ENCODE assay signal across 21 cellular contexts in genomic region chr2:96191937-96192670, GRCh38. TPM values are rescaled to one million over a fixed set of nuclear protein-coding genes. Genes with fewer than 3 reads are reported as not detected.
DNase-seq lines count a peak whose midpoint lies in the region; ATAC-seq and TF ChIP-seq lines count a peak whose summit lies in the region.
"Had no signal": no experiment of that assay in that cellular context is flagged by ENCODE, and none has a peak within 500 bp of the region (broad histone marks: within the 10 kb centered on the region; RNA-seq: fewer than 3 reads in every experiment).

No MANE protein-coding gene starts in this region.

- H3K27ac ChIP-seq in heart left ventricle (peak overlapping the region in 10 of 12 donors; percentile 40 to 91 (median 73)), gastrocnemius medialis (peak overlapping the region in 3 of 4 donors; percentile 83 to 99 (median 90))
- H3K27ac ChIP-seq: A549, BLaER1, HL-60 had no signal

- H3K36me3 ChIP-seq in heart left ventricle, result peaks cover 4 to 87% (median 81%) of the 10 kb centered on the region in 9 donors
- H3K36me3 ChIP-seq in gastrocnemius medialis, result peaks cover 0 to 68% of the 10 kb centered on the region in 2 donors

- H3K9me3 Mint-ChIP-seq in activated naive CD4-positive, alpha-beta T cell treated with anti-CD3 and anti-CD28 coated beads, Interleukin-2, amount 50 U/mL, for 72 hours, result no peaks in the 10 kb centered on the region
- H3K9me3 Mint-ChIP-seq in activated naive CD4-positive, alpha-beta T cell treated with anti-CD3 and anti-CD28 coated beads for 36 hours, result no peaks in the 10 kb centered on the region
- H3K9me3 Mint-ChIP-seq in HFFc6, result no peaks in the 10 kb centered on the region
- H3K9me3 Mint-ChIP-seq: IgD-negative memory B cell had no signal

- in situ Hi-C loops in gastrocnemius medialis (cut with MboI; ENCODE audit: low sequenced_read_pairs in 4 of 4), result no loop called here

- no peak overlapping the region for H3K4me3 Mint-ChIP-seq in activated naive CD4-positive, alpha-beta T cell treated with anti-CD3 and anti-CD28 coated beads for 36 hours
- H3K4me3 Mint-ChIP-seq in HFFc6, result no peak overlapping the region
- H3K4me3 Mint-ChIP-seq: IgD-negative memory B cell had no signal

- CTCF ChIA-PET in activated naive CD4-positive, alpha-beta T cell treated with anti-CD3 and anti-CD28 coated beads for 36 hours (lab: Charles Lee), result interaction anchor here (1.3 to 2.3 kb wide), 3 partner anchors 18 to 169 kb away, joined by 3 to 7 read pairs (median 5); partner anchors contain the start of gene ASTL

- H3K36me3 Mint-ChIP-seq in activated naive CD4-positive, alpha-beta T cell treated with anti-CD3 and anti-CD28 coated beads, Interleukin-2, amount 50 U/mL, for 72 hours, result peaks cover 9 to 14% of the 10 kb centered on the region in 2 donors
- H3K36me3 Mint-ChIP-seq in activated naive CD4-positive, alpha-beta T cell treated with anti-CD3 and anti-CD28 coated beads for 36 hours (ENCODE audit: low read depth), result peaks cover 41% of the 10 kb centered on the region
- H3K36me3 Mint-ChIP-seq in HFFc6 (ENCODE audit: low read depth), result peaks cover 44% of the 10 kb centered on the region

- H3K4me3 ChIP-seq in heart left ventricle (no peak overlapping the region), gastrocnemius medialis (no peak overlapping the region)
- H3K4me3 ChIP-seq: A549, BLaER1 had no signal

- no peak for ATAC-seq in activated naive CD4-positive, alpha-beta T cell treated with anti-CD3 and anti-CD28 coated beads, Interleukin-2, amount 50 U/mL, for 72 hours
- ATAC-seq in heart left ventricle, result peak; percentile 81 to 91 (median 88)
- no peak for ATAC-seq in gastrocnemius medialis
- no peak for ATAC-seq in HG02678 (IDR thresholded peaks at IDR 0.05; ENCODE audit: unreplicated experiment)
- ATAC-seq: A549 had no signal

- intact Hi-C loops in activated naive CD4-positive, alpha-beta T cell treated with anti-CD3 and anti-CD28 coated beads for 36 hours (cut with micrococcal nuclease), result no loop called here
- intact Hi-C loops in heart left ventricle (cut with DNase I) (no loop called here), gastrocnemius medialis (cut with DNase I; ENCODE audit: low total_unique reads) (no loop called here)

- H3K27me3 ChIP-seq in heart left ventricle (no peaks in the 10 kb centered on the region), gastrocnemius medialis (no peaks in the 10 kb centered on the region)
- H3K27me3 ChIP-seq: BLaER1 had no signal

- peak overlapping the region; percentile 0 to 63 for H3K27ac Mint-ChIP-seq in activated naive CD4-positive, alpha-beta T cell treated with anti-CD3 and anti-CD28 coated beads, Interleukin-2, amount 50 U/mL, for 72 hours
- H3K27ac Mint-ChIP-seq in activated naive CD4-positive, alpha-beta T cell treated with anti-CD3 and anti-CD28 coated beads for 36 hours, result no peak overlapping the region
- peak overlapping the region; percentile 35 for H3K27ac Mint-ChIP-seq in HFFc6

- TF ChIP-seq CTCF in HFFc6 (IDR thresholded peaks at IDR 0.05), result no peak
- TF ChIP-seq CTCF in heart left ventricle (IDR thresholded peaks at IDR 0.05), result no peak
- no peak for TF ChIP-seq CTCF in gastrocnemius medialis (IDR thresholded peaks at IDR 0.05 in 4 of 5, conservative IDR thresholded peaks at IDR 0.05 in 1 of 5)

- 48 to 69% (median 61%) methylated on average over 11 of the region's 11 CpGs for WGBS in heart left ventricle, 4 donors

- H3K4me1 ChIP-seq in heart left ventricle (peaks cover 0 to 62% (median 29%) of the 10 kb centered on the region in 12 donors), gastrocnemius medialis (peaks cover 20 to 29% of the 10 kb centered on the region in 2 donors)
- H3K4me1 ChIP-seq: BLaER1 had no signal

- H3K9me3 ChIP-seq in heart left ventricle, result no peaks in the 10 kb centered on the region
- H3K9me3 ChIP-seq in gastrocnemius medialis, result no peaks in the 10 kb centered on the region
- H3K9me3 ChIP-seq: A549, BLaER1 had no signal

- TF ChIP-seq POLR2A in heart left ventricle (IDR thresholded peaks at IDR 0.05) (peak in 1 of 2 donors; percentile 23), gastrocnemius medialis (IDR thresholded peaks at IDR 0.05) (no peak)

- H3K27me3 Mint-ChIP-seq in activated naive CD4-positive, alpha-beta T cell treated with anti-CD3 and anti-CD28 coated beads for 36 hours (ENCODE audit: low read depth), result no peaks in the 10 kb centered on the region
- H3K27me3 Mint-ChIP-seq in HFFc6 (ENCODE audit: insufficient read depth), result no peaks in the 10 kb centered on the region; the same call in none of the 2 replicates
- H3K27me3 Mint-ChIP-seq: IgD-negative memory B cell had no signal

- no peaks in the 10 kb centered on the region for H3K4me1 Mint-ChIP-seq in activated naive CD4-positive, alpha-beta T cell treated with anti-CD3 and anti-CD28 coated beads for 36 hours (ENCODE audit: low read depth)
- H3K4me1 Mint-ChIP-seq in HFFc6 (ENCODE audit: low read depth), result peaks cover 52% of the 10 kb centered on the region

- no peak for DNase-seq in activated naive CD4-positive, alpha-beta T cell treated with anti-CD3 and anti-CD28 coated beads, Interleukin-2, amount 50 U/mL, for 72 hours (ENCODE audit: low spot score in 2 of 2)
- no peak for DNase-seq in activated naive CD4-positive, alpha-beta T cell treated with anti-CD3 and anti-CD28 coated beads for 36 hours
- DNase-seq in HFFc6 (no peak), heart left ventricle (peak in 2 of 5 donors; percentile 44 to 81), gastrocnemius medialis (no peak), NCI-H2107 (lab: John Stamatoyannopoulos, UW) (no peak)
- DNase-seq: DMS79 treated with DMSO at 0.1 percent for 48 hours, Karpas-422, NCI-H1417 treated with DMSO at 0.1 percent for 48 hours, NCI-H187 treated with DMSO at 0.1 percent for 48 hours, NCI-H226, NCI-H524, NCI-H82, RPMI8226 had no signal

RNA-seq across cellular contexts. Expression of gene STARD7, which starts 16.5 kb away (rescaled TPM):
- 100 to 1,000 TPM in 1 of 2 donors, 10 to 100 TPM in 1; 82.9 to 159 TPM for total RNA-seq in activated naive CD4-positive, alpha-beta T cell treated with anti-CD3 and anti-CD28 coated beads, Interleukin-2, amount 50 U/mL, for 72 hours
- 10 to 100 TPM; 84.7 to 87.6 TPM for total RNA-seq in activated naive CD4-positive, alpha-beta T cell treated with anti-CD3 and anti-CD28 coated beads for 36 hours
- 100 to 1,000 TPM; 167 to 195 (median 180) TPM for total RNA-seq in HFFc6 (2021; fragmentation: NEBNext Ultra II Directional; extraction: Animal tissue kit (Norgen Biotek cat#: 25700))
- total RNA-seq in heart left ventricle (100 to 1,000 TPM; 148 to 526 (median 188) TPM), gastrocnemius medialis (100 to 1,000 TPM; 237 to 512 (median 313) TPM)
- 100 to 1,000 TPM in 1 of 2 donors, 10 to 100 TPM in 1; 58.3 to 520 TPM for polyA plus RNA-seq in heart left ventricle

RNA-seq across cellular contexts. Expression of gene DUSP2, which starts 46.9 kb away (rescaled TPM):
- 100 to 1,000 TPM; 202 to 218 TPM for total RNA-seq in activated naive CD4-positive, alpha-beta T cell treated with anti-CD3 and anti-CD28 coated beads, Interleukin-2, amount 50 U/mL, for 72 hours
- 100 to 1,000 TPM; 429 to 463 TPM for total RNA-seq in activated naive CD4-positive, alpha-beta T cell treated with anti-CD3 and anti-CD28 coated beads for 36 hours
- total RNA-seq in HFFc6 (2021; fragmentation: NEBNext Ultra II Directional; extraction: Animal tissue kit (Norgen Biotek cat#: 25700)), result 10 to 100 TPM; 10.1 to 17.9 (median 11.5) TPM
- total RNA-seq in heart left ventricle (10 to 100 TPM in 1 of 9 donors, 1 to 10 TPM in 6, under 1 TPM in 2; 0.56 to 11.1 (median 2.7) TPM), gastrocnemius medialis (1 to 10 TPM; 1.6 to 4.0 (median 2.9) TPM)
- polyA plus RNA-seq in heart left ventricle, result 10 to 100 TPM in 1 of 2 donors, 1 to 10 TPM in 1; 1.4 to 23.1 TPM

RNA-seq across cellular contexts. Expression of gene ASTL, which starts 53.8 kb away (rescaled TPM):
- 1 to 10 TPM in 1 of 2 donors, under 1 TPM in 1; 0.82 to 3.4 TPM for total RNA-seq in activated naive CD4-positive, alpha-beta T cell treated with anti-CD3 and anti-CD28 coated beads, Interleukin-2, amount 50 U/mL, for 72 hours
- 1 to 10 TPM; 2.5 to 2.6 TPM for total RNA-seq in activated naive CD4-positive, alpha-beta T cell treated with anti-CD3 and anti-CD28 coated beads for 36 hours
- total RNA-seq in HFFc6 (2021; fragmentation: NEBNext Ultra II Directional; extraction: Animal tissue kit (Norgen Biotek cat#: 25700)), result under 1 TPM in 3 of 6 experiments, not detected in 3; 0.25 to 0.39 (median 0.31) TPM
- total RNA-seq in heart left ventricle (not detected), gastrocnemius medialis (not detected)
- under 1 TPM in 1 of 2 donors, not detected in 1; 0.14 TPM for polyA plus RNA-seq in heart left ventricle
- total RNA-seq: HT1080, MCF 10A had no signal
- polyA plus RNA-seq: A549, IgD-negative memory B cell had no signal

Comparison
In these comparisons a context has a peak if more than half of its experiments do, and no peak if none do; other contexts are left out.
1. ATAC-seq: peak in heart left ventricle (4 of 4); none in activated naive CD4-positive, alpha-beta T cell treated with anti-CD3 and anti-CD28 coated beads, Interleukin-2, amount 50 U/mL, for 72 hours (0 of 2), gastrocnemius medialis (0 of 2) and HG02678 (single experiment).
2. RNA of gene DUSP2, which starts 46.9 kb away (total RNA-seq): 429 to 463 TPM in activated naive CD4-positive, alpha-beta T cell treated with anti-CD3 and anti-CD28 coated beads for 36 hours and 202 to 218 TPM in activated naive CD4-positive, alpha-beta T cell treated with anti-CD3 and anti-CD28 coated beads, Interleukin-2, amount 50 U/mL, for 72 hours; 10.1 to 17.9 TPM in HFFc6, 1.6 to 4.0 TPM in gastrocnemius medialis and 0.56 to 11.1 TPM in heart left ventricle; every median in the first group is over 10 times any median in the second.